ENCODE assay signal across 8 cellular contexts in the genomic region with DNA sequence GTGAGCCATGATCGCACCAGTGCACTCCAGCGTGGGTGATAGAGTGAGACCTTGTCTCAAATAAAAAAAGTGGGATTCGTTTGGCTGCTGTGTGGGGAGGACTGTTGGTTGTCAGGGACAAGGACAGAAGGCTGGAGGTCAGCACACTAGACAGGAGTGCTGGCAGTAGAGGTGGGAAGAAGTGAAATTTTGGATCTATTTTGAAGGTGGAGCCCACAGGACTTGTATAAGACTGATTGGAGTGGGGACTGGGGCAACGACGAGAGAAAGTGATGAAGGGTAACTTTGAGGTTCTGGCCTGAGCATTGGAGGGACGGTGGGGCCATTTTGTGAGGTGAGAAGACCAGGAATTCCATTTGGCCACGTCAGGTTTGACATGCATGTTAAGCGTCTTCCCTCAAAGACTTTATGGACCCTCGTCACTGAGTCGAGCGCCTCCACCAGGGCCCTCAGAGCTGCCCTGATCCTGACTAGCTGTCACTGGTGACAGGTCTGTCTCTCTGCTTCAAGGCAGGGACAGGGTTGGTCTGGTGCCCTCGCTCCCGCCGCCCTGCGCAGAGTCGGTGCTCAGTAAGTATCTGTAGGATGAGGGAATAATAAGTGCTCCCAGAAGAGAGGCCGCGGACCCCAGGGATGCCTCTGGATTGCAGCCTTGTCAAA. TPM values are rescaled to one million over a fixed set of nuclear protein-coding genes. Genes with fewer than 3 reads are reported as not detected.
A peak's percentile ranks its signal among the peaks of the same experiment; 100 is the strongest.
DNase-seq lines count a peak whose midpoint lies in the region; ATAC-seq and TF ChIP-seq lines count a peak whose summit lies in the region.

No MANE protein-coding gene starts in this region.

- H3K36me3 ChIP-seq in left lung (peaks cover 0 to 25% of the 10 kb centered on the region in 2 donors), tibial nerve (peaks cover 0 to 35% (median 5%) of the 10 kb centered on the region in 3 donors)

- peak; percentile 5 for ATAC-seq in left lung
- ATAC-seq in GM18517 (IDR thresholded peaks at IDR 0.05; ENCODE audit: unreplicated experiment) = no peak

- H3K9me3 ChIP-seq in left lung (no peaks in the 10 kb centered on the region), tibial nerve (no peaks in the 10 kb centered on the region)

- H3K4me1 ChIP-seq in left lung (peaks cover 9 to 50% of the 10 kb centered on the region in 2 donors), tibial nerve (peaks cover 0 to 32% (median 8%) of the 10 kb centered on the region in 4 donors)

- in situ Hi-C loops in astrocyte of the cerebellum (cut with HindIII; ENCODE audit: low sequenced_read_pairs) = no loop called here

- peak overlapping the region; percentile 68 for H3K4me3 ChIP-seq in astrocyte of the cerebellum (ENCODE audit: low read depth, low read length)
- H3K4me3 ChIP-seq in left lung = peak overlapping the region; percentile 55 to 81
- peak overlapping the region; percentile 66 to 97 (median 70) for H3K4me3 ChIP-seq in tibial nerve

- WGBS in tibial nerve, 2 donors = 15 to 25% methylated on average over 18 of the region's 18 CpGs

- H3K27me3 ChIP-seq in left lung (no peaks in the 10 kb centered on the region), tibial nerve (no peaks in the 10 kb centered on the region)

- intact Hi-C loops in left lung (cut with DNase I) = no loop called here

- no peak for TF ChIP-seq POLR2A in tibial nerve (IDR thresholded peaks at IDR 0.05)

- H3K27ac ChIP-seq in left lung (peak overlapping the region in 1 of 2 donors; percentile 86), tibial nerve (peak overlapping the region; percentile 41 to 82 (median 71))

- DNase-seq in GM03348 (ENCODE audit: low spot score) = peak; percentile 30
- DNase-seq in KG1 (lab: John Stamatoyannopoulos, UW) = peak; percentile 27
- DNase-seq in astrocyte of the cerebellum (ENCODE audit: low read depth) = no peak
- DNase-seq in left lung = no peak
- peak in 1 of 2 donors; percentile 8 for DNase-seq in tibial nerve (ENCODE audit: low spot score in 2 of 2)
- DNase-seq in DMS79 treated with DMSO at 0.1 percent for 48 hours (lab: John Stamatoyannopoulos, UW) = no peak
- DNase-seq in NCI-H2029 (lab: John Stamatoyannopoulos, UW) = no peak

- no peak for TF ChIP-seq CTCF in astrocyte of the cerebellum (IDR thresholded peaks at IDR 0.05; ENCODE audit: low read depth, low read length, missing control alignments)
- TF ChIP-seq CTCF in left lung (IDR thresholded peaks at IDR 0.05) = no peak
- no peak for TF ChIP-seq CTCF in tibial nerve (IDR thresholded peaks at IDR 0.05)

- TF ChIP-seq EP300 in tibial nerve (IDR thresholded peaks at IDR 0.05) = no peak

RNA-seq across cellular contexts. Expression of gene CTU1, which starts 0.7 kb away (rescaled TPM):
- 1 to 10 TPM; 7.4 to 9.9 TPM for total RNA-seq in left lung
- 10 to 100 TPM in 3 of 4 donors, 1 to 10 TPM in 1; 7.4 to 25.5 (median 18.3) TPM for total RNA-seq in tibial nerve

RNA-seq across cellular contexts. Expression of gene SIGLEC9, which starts 17.2 kb away (rescaled TPM):
- 10 to 100 TPM in 1 of 2 donors, 1 to 10 TPM in 1; 8.0 to 46.5 TPM for total RNA-seq in left lung
- 10 to 100 TPM in 1 of 4 donors, 1 to 10 TPM in 3; 4.2 to 18.0 (median 5.0) TPM for total RNA-seq in tibial nerve

RNA-seq across cellular contexts. Expression of gene KLK14, which starts 24.8 kb away (rescaled TPM):
- total RNA-seq in left lung = under 1 TPM; 0.26 to 0.37 TPM
- total RNA-seq in tibial nerve = not detected

RNA-seq across cellular contexts. Expression of gene SIGLEC7, which starts 34.6 kb away (rescaled TPM):
- 10 to 100 TPM in 1 of 2 donors, 1 to 10 TPM in 1; 7.3 to 10.4 TPM for total RNA-seq in left lung
- total RNA-seq in tibial nerve = 1 to 10 TPM in 2 of 4 donors, under 1 TPM in 2; 0.42 to 7.5 (median 1.1) TPM

RNA-seq across cellular contexts. Expression of gene KLK13, which starts 42.6 kb away (rescaled TPM):
- total RNA-seq in left lung (1 to 10 TPM in 1 of 2 donors, under 1 TPM in 1; 0.38 to 1.8 TPM), tibial nerve (under 1 TPM in 1 of 4 donors, not detected in 3; 0.63 TPM)

Comparison
In these comparisons a context has a peak if more than half of its experiments do, and no peak if none do; other contexts are left out.
1. DNase-seq: peak in GM03348 (single experiment) and KG1 (single experiment); none in astrocyte of the cerebellum (single experiment), left lung (0 of 2), DMS79 treated with DMSO at 0.1 percent for 48 hours (single experiment) and NCI-H2029 (single experiment).
2. Peak in every context shown above with its lines, with median percentiles within 50 percentile points of each other: H3K4me3 ChIP-seq.